In genomic region chr1:75723989-75724471, GRCh38 we compare ENCODE assay signal across 8 cellular contexts. TPM values are rescaled to one million over a fixed set of nuclear protein-coding genes. Genes with fewer than 3 reads are reported as not detected.
DNase-seq lines count a peak whose midpoint lies in the region; ATAC-seq, FAIRE-seq and TF ChIP-seq lines count a peak whose summit lies in the region.

No MANE protein-coding gene starts in this region.

- WGBS in smooth muscle cell (ENCODE audit: low lambda C conversion rate), result 3% methylated on average over 22 of the region's 30 CpGs

- peak overlapping the region; percentile 67 for H3K9ac ChIP-seq in smooth muscle cell (ENCODE audit: low read depth)

- H3K27ac ChIP-seq in smooth muscle cell (ENCODE audit: low read depth), result peak overlapping the region; percentile 53

- TF ChIP-seq CTCF in bronchial epithelial cell (IDR thresholded peaks at IDR 0.05; ENCODE audit: insufficient read depth, low read length, severe bottlenecking) (no peak), smooth muscle cell (IDR thresholded peaks at IDR 0.05; ENCODE audit: borderline replicate concordance, insufficient read depth, poor library complexity, severe bottlenecking) (no peak)

- no peaks in the 10 kb centered on the region for H3F3A ChIP-seq in smooth muscle cell (ENCODE audit: low read depth)

- peaks cover 15% of the 10 kb centered on the region for H3K4me1 ChIP-seq in smooth muscle cell (ENCODE audit: low read depth)

- H3K4me2 ChIP-seq in smooth muscle cell, result peak overlapping the region; percentile 85

- H3K36me3 ChIP-seq in bronchial epithelial cell (ENCODE audit: control insufficient read depth, insufficient read depth, low read length) (no peaks in the 10 kb centered on the region), smooth muscle cell (ENCODE audit: low read depth) (no peaks in the 10 kb centered on the region)

- H2AFZ ChIP-seq in smooth muscle cell (ENCODE audit: low read depth), result peak overlapping the region; percentile 90

- no peaks in the 10 kb centered on the region for H3K9me3 ChIP-seq in smooth muscle cell (replicated peaks; ENCODE audit: low read depth)

- H4K20me1 ChIP-seq in smooth muscle cell (ENCODE audit: low read depth), result peaks cover 15% of the 10 kb centered on the region

- H3K79me2 ChIP-seq in smooth muscle cell (ENCODE audit: low read depth), result peaks cover 38% of the 10 kb centered on the region

- H3K4me3 ChIP-seq in bronchial epithelial cell (ENCODE audit: low read depth, low read length), result peak overlapping the region; percentile 94
- peak overlapping the region; percentile 76 for H3K4me3 ChIP-seq in smooth muscle cell

- DNase-seq in activated T-cell treated with anti-CD3 and anti-CD28 coated beads for 1 hour (ENCODE audit: low read depth), result peak; percentile 56
- DNase-seq in activated T-cell treated with anti-CD3 and anti-CD28 coated beads, Interleukin-2, amount 50 U/mL, for 1 hour, result no peak
- peak; percentile 92 for DNase-seq in NCI-H146 (lab: John Stamatoyannopoulos, UW)
- peak; percentile 54 for DNase-seq in T-helper 9 cell
- DNase-seq in bronchial epithelial cell (ENCODE audit: low read depth), result peak; percentile 34
- DNase-seq in inferior parietal cortex (ENCODE audit: extremely low spot score), result peak; percentile 65
- DNase-seq in smooth muscle cell (lab: John Stamatoyannopoulos, UW; ENCODE audit: unreplicated experiment), result peak; percentile 83

- peak; percentile 59 for ATAC-seq in HG02870 (IDR thresholded peaks at IDR 0.05; ENCODE audit: unreplicated experiment)

- no peaks in the 10 kb centered on the region for H3K27me3 ChIP-seq in bronchial epithelial cell (ENCODE audit: control insufficient read depth, insufficient read depth, low read length)
- H3K27me3 ChIP-seq in smooth muscle cell (ENCODE audit: low read depth), result no peaks in the 10 kb centered on the region

- no peak for FAIRE-seq in bronchial epithelial cell (lab: Jason Lieb, UNC)

RNA-seq across cellular contexts. Expression of gene ACADM, which starts 0.5 kb away (rescaled TPM):
- total RNA-seq in bronchial epithelial cell, result 13.7 TPM in 2 replicates
- 26.5 and 28.6 TPM in 2 replicates for total RNA-seq in smooth muscle cell
- 13.3 and 20.5 TPM in 2 replicates for polyA plus RNA-seq in smooth muscle cell
